ENCODE assay signal across 16 cellular contexts in genomic region chr5:118921946-118922345, GRCh38.
A peak's percentile ranks its signal among the peaks of the same experiment; 100 is the strongest.
DNase-seq lines count a peak whose midpoint lies in the region; ATAC-seq and TF ChIP-seq lines count a peak whose summit lies in the region.
"Had no signal": no experiment of that assay in that cellular context is flagged by ENCODE, and none has a peak within 500 bp of the region (broad histone marks: within the 10 kb centered on the region; RNA-seq: fewer than 3 reads in every experiment).

No MANE protein-coding gene starts in this region.

- no peaks in the 10 kb centered on the region for H3K36me3 ChIP-seq in GM23338 (ENCODE audit: insufficient read depth)
- H3K36me3 ChIP-seq: BLaER1 treated with 17β-estradiol and CSF1 and Interleukin-3, amounts not matched to agents 10 nM and 100 nM had no signal

- H3K79me2 ChIP-seq in GM23338 (replicated peaks; ENCODE audit: insufficient read depth), result no peaks in the 10 kb centered on the region

- no peaks in the 10 kb centered on the region for H3F3A ChIP-seq in GM23338 (replicated peaks; ENCODE audit: low read depth)

- no peak overlapping the region for H3K4me3 Mint-ChIP-seq in GM23338
- no peak overlapping the region for H3K4me3 Mint-ChIP-seq in mesothelial cell of epicardium
- H3K4me3 Mint-ChIP-seq: CD4-positive, CD25-positive, alpha-beta regulatory T cell had no signal

- no peak overlapping the region for H2AFZ ChIP-seq in GM23338

- no peaks in the 10 kb centered on the region for H3K27me3 ChIP-seq in GM23338 (ENCODE audit: insufficient read depth)
- H3K27me3 ChIP-seq: BLaER1 treated with 17β-estradiol and CSF1 and Interleukin-3, amounts not matched to agents 10 nM and 100 nM had no signal

- CTCF ChIA-PET in HEK293T (lab: Yijun Ruan, JAX), result no interaction called here

- H3K4me3 ChIP-seq in GM23338 (no peak overlapping the region), astrocyte of the cerebellum (ENCODE audit: low read depth, low read length) (no peak overlapping the region)
- H3K4me3 ChIP-seq: BLaER1 treated with 17β-estradiol and CSF1 and Interleukin-3, amounts not matched to agents 10 nM and 100 nM had no signal

- POLR2A ChIA-PET in HEK293T (lab: Yijun Ruan, JAX), result no interaction called here

- H3K36me3 Mint-ChIP-seq in GM23338 (ENCODE audit: low read depth) (peaks cover 13% of the 10 kb centered on the region; the same call in 2 of the 3 replicates), mesothelial cell of epicardium (peaks cover 10% of the 10 kb centered on the region)

- peak overlapping the region; percentile 45; the same call in 1 of the 2 replicates for H3K27ac Mint-ChIP-seq in GM23338
- H3K27ac Mint-ChIP-seq in mesothelial cell of epicardium, result peak overlapping the region; percentile 64
- H3K27ac Mint-ChIP-seq: CD4-positive, CD25-positive, alpha-beta regulatory T cell had no signal

- H3K27me3 Mint-ChIP-seq in GM23338 (ENCODE audit: insufficient read depth, low read depth, poor library complexity) (no peaks in the 10 kb centered on the region), mesothelial cell of epicardium (ENCODE audit: low read depth) (no peaks in the 10 kb centered on the region)
- H3K27me3 Mint-ChIP-seq: CD4-positive, CD25-positive, alpha-beta regulatory T cell had no signal

- TF ChIP-seq CTCF in GM23338 (conservative IDR thresholded peaks at IDR 0.05; ENCODE audit: low read depth in 2 of 2) (no peak), astrocyte of the cerebellum (IDR thresholded peaks at IDR 0.05; ENCODE audit: low read depth, low read length, missing control alignments) (no peak), mesothelial cell of epicardium (IDR thresholded peaks at IDR 0.05; ENCODE audit: unreplicated experiment) (no peak)

- ATAC-seq in GM23338, result no peak
- no peak for ATAC-seq in GM21619 (IDR thresholded peaks at IDR 0.05; ENCODE audit: unreplicated experiment)
- no peak for ATAC-seq in GM21447 (IDR thresholded peaks at IDR 0.05; ENCODE audit: unreplicated experiment)
- ATAC-seq: HCT116 had no signal

- in situ Hi-C loops in astrocyte of the cerebellum (cut with HindIII; ENCODE audit: low sequenced_read_pairs), result no loop called here

- H3K9me2 ChIP-seq in GM23338 (ENCODE audit: insufficient read depth), result no peaks in the 10 kb centered on the region

- H3K4me1 Mint-ChIP-seq in GM23338 (peaks cover 30% of the 10 kb centered on the region), mesothelial cell of epicardium (peaks cover 19% of the 10 kb centered on the region)
- H3K4me1 Mint-ChIP-seq: CD4-positive, CD25-positive, alpha-beta regulatory T cell had no signal

- H3K9me3 Mint-ChIP-seq in GM23338 (no peaks in the 10 kb centered on the region), mesothelial cell of epicardium (no peaks in the 10 kb centered on the region)
- H3K9me3 Mint-ChIP-seq: CD4-positive, CD25-positive, alpha-beta regulatory T cell had no signal

- H3K4me1 ChIP-seq in GM23338 (ENCODE audit: insufficient read depth), result peaks cover 29% of the 10 kb centered on the region
- H3K4me1 ChIP-seq: BLaER1 treated with 17β-estradiol and CSF1 and Interleukin-3, amounts not matched to agents 10 nM and 100 nM had no signal

- no peaks in the 10 kb centered on the region for H4K20me1 ChIP-seq in GM23338 (replicated peaks; ENCODE audit: insufficient read depth)
- H4K20me1 ChIP-seq: BLaER1 treated with 17β-estradiol and CSF1 and Interleukin-3, amounts not matched to agents 10 nM and 100 nM had no signal

- H3K27ac ChIP-seq in GM23338 (ENCODE audit: low read depth), result no peak overlapping the region
- H3K27ac ChIP-seq: BLaER1 treated with 17β-estradiol and CSF1 and Interleukin-3, amounts not matched to agents 10 nM and 100 nM; HL-60 had no signal

- H3K4me2 ChIP-seq in GM23338, result no peak overlapping the region; the same call in 1 of the 2 replicates
- H3K4me2 ChIP-seq: BLaER1 treated with 17β-estradiol and CSF1 and Interleukin-3, amounts not matched to agents 10 nM and 100 nM had no signal

- DNase-seq in GM23338 (ENCODE audit: low spot score), result no peak
- peak; percentile 54 for DNase-seq in astrocyte of the cerebellum (ENCODE audit: low read depth)
- peak; percentile 23 for DNase-seq in fibroblast of peridontal ligament (ENCODE audit: extremely low read depth)
- no peak for DNase-seq in mesothelial cell of epicardium (ENCODE audit: low spot score in 2 of 2, unreplicated experiment in 2 of 2)
- no peak for DNase-seq in NCI-H2227 (lab: John Stamatoyannopoulos, UW; ENCODE audit: unreplicated experiment)
- no peak for DNase-seq in HEK293T (ENCODE audit: extremely low spot score)
- DNase-seq: 8988T; AML-193; CD4-positive, CD25-positive, alpha-beta regulatory T cell; DMS79 treated with DMSO at 0.1 percent for 48 hours; GDM1 had no signal

TF ChIP-seq in GM23338, 12 proteins besides CTCF, POLR2A, EP300 and RAD21 (continues in another document):
- no peak for TF ChIP-seq JUNB (IDR thresholded peaks at IDR 0.05; ENCODE audit: unreplicated experiment)
- no peak for TF ChIP-seq REST (IDR thresholded peaks at IDR 0.05; ENCODE audit: unreplicated experiment)
- TF ChIP-seq ZNF331 (CRISPR knock-in tag; IDR thresholded peaks at IDR 0.05; ENCODE audit: low read depth), result no peak
- TF ChIP-seq POLR2AphosphoS5 (IDR thresholded peaks at IDR 0.05; ENCODE audit: low read depth), result no peak

TF ChIP-seq in HEK293T, 16 proteins besides CTCF, POLR2A, EP300 and RAD21:
- TF ChIP-seq FOXM1 (IDR thresholded peaks at IDR 0.05; ENCODE audit: borderline replicate concordance) (no peak), PKNOX1 (IDR thresholded peaks at IDR 0.05) (no peak), FOXK2 (IDR thresholded peaks at IDR 0.05) (no peak), BHLHE40 (IDR thresholded peaks at IDR 0.05; ENCODE audit: borderline replicate concordance) (no peak), SP1 (IDR thresholded peaks at IDR 0.05) (no peak), NFRKB (IDR thresholded peaks at IDR 0.05) (no peak), ARNT (IDR thresholded peaks at IDR 0.05) (no peak), TARDBP (IDR thresholded peaks at IDR 0.05) (no peak), ELF4 (IDR thresholded peaks at IDR 0.05) (no peak), ZNF384 (IDR thresholded peaks at IDR 0.05) (no peak), LEF1 (IDR thresholded peaks at IDR 0.05; ENCODE audit: borderline replicate concordance) (no peak), SUZ12 (IDR thresholded peaks at IDR 0.05) (no peak), L3MBTL2 (conservative IDR thresholded peaks at IDR 0.05) (no peak), HDGF (IDR thresholded peaks at IDR 0.05; ENCODE audit: borderline replicate concordance) (no peak), CTBP1 (IDR thresholded peaks at IDR 0.05; ENCODE audit: borderline replicate concordance) (no peak), FOXA1 (IDR thresholded peaks at IDR 0.05) (no peak)

Comparison
In these comparisons a context has a peak if more than half of its experiments do, and no peak if none do; other contexts are left out.
1. DNase-seq: peak in astrocyte of the cerebellum (single experiment) and fibroblast of peridontal ligament (single experiment); none in GM23338 (single experiment), mesothelial cell of epicardium (0 of 2), NCI-H2227 (single experiment) and HEK293T (single experiment).